Comparison of ENCODE assay signal across 1 cellular context in the genomic region with DNA sequence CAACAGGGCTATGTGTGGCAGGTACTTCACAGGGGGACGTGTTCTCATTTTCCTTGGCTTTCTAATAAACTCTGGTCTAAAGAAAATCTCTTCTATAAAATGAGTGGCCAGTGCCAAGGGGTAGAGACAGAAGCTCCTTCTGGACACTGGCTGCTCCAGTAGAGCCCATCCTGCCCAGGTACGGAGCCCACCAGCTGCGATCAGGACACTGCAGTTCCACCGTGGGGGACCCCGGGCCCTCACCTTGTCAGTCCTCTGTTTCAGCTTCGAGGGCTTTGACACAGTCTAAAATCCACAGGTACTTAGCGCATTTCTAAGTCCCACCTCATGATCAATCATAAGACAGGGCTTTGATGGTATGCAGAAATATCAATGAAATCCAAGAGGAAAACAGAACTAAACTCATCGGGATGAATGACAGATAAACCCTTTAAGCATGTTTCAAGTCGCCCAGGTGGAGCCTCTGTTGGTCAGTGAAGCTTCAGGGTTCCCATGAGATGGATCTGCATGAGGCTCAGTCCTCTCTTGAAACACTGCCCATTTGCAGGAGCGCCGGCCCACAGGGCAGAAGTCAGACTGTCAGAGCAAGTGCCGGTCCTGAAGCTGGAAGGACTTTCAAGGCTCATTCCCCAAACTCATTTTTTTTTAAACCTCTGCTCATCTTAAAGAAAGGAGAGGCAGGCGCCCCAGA.
TF ChIP-seq lines count a peak whose summit lies in the region.

No MANE protein-coding gene starts in this region.

TF ChIP-seq in K562, 482 proteins besides CTCF, POLR2A, EP300 and RAD21:
- TF ChIP-seq RAD51 (IDR thresholded peaks at IDR 0.05; ENCODE audit: borderline replicate concordance, low read depth) (0 out of 2 replicates have a peak, but pooled peaks have one; percentile 18), MAFF (IDR thresholded peaks at IDR 0.05; ENCODE audit: low read length) (no peak)
